In the genomic region with DNA sequence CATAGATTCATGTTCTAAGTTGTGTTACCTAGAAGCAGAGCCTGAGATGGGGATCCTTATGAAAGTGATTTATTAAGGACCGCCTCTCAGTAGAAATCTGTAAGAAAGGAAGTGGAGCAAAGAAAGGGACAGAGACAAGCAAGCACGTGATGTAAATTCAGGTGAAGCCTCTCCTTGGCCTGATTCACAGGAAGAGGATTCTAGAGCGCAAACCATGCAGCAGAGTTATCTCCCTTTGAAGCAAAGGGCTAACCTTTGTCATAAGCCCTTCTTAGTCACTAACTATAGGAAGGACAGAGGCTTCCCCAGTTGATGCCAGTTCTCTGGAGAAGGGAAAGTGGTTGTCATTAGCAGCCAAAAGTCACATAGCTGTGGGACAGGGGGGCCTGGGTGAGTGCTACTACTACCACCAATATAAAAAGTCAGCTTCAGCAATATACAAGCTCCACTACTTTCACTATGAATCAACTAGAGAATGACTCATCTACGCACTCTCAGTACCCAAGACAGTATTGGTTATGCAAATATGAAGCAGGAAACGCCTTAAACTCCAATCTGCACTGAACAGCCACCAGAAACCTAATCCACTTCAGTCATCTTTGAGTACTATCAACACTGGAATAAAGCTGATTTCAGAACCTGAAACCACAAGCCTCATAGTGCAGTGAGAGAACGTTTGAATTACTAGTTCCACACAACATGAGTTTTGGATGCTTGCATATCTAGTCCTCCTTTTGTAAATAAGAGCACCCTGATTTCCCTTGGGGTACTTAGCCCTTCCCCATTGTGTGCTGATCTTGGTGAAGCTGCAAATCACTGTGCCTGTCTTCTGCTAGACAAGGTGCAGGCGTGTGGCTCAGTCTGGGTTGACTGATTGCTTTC, we compare ENCODE assay signal across 7 cellular contexts.
DNase-seq lines count a peak whose midpoint lies in the region; ATAC-seq and TF ChIP-seq lines count a peak whose summit lies in the region.

No MANE protein-coding gene starts in this region.

- peaks cover 15% of the 10 kb centered on the region for H3K27me3 Mint-ChIP-seq in T-helper 2 cell treated with Interferon-gamma antibody and Interleukin-4, amounts not matched to agents 5 μg/mL and 100 μg/mL, for 36 hours (ENCODE audit: low read depth)

- no peak for TF ChIP-seq CTCF in GM12865 (IDR thresholded peaks at IDR 0.05; ENCODE audit: insufficient read depth, low read depth, low read length, missing control alignments)
- no peak for TF ChIP-seq CTCF in foreskin keratinocyte (conservative IDR thresholded peaks at IDR 0.05)
- no peak for TF ChIP-seq CTCF in tibial artery (IDR thresholded peaks at IDR 0.05)

- no peak overlapping the region for H3K4me3 Mint-ChIP-seq in T-helper 2 cell treated with Interferon-gamma antibody and Interleukin-4, amounts not matched to agents 5 μg/mL and 100 μg/mL, for 36 hours

- peaks cover 13% of the 10 kb centered on the region for H3K4me1 Mint-ChIP-seq in T-helper 2 cell treated with Interferon-gamma antibody and Interleukin-4, amounts not matched to agents 5 μg/mL and 100 μg/mL, for 36 hours (ENCODE audit: low read depth)

- intact Hi-C loops in tibial artery (cut with DNase I; ENCODE audit: low total_unique reads), result no loop called here

- no peaks in the 10 kb centered on the region for H3K4me1 ChIP-seq in foreskin keratinocyte
- peaks cover 5% of the 10 kb centered on the region for H3K4me1 ChIP-seq in SJCRH30
- peaks cover 0 to 3% (median 0%) of the 10 kb centered on the region in 4 donors for H3K4me1 ChIP-seq in tibial artery

- H3K27ac ChIP-seq in foreskin keratinocyte (peak overlapping the region; percentile 69), SJCRH30 (no peak overlapping the region), tibial artery (no peak overlapping the region)

- H3K9me3 Mint-ChIP-seq in T-helper 2 cell treated with Interferon-gamma antibody and Interleukin-4, amounts not matched to agents 5 μg/mL and 100 μg/mL, for 36 hours, result no peaks in the 10 kb centered on the region

- DNase-seq in GM12865 (ENCODE audit: low read depth) (peak; percentile 93), foreskin keratinocyte (peak; percentile 77 to 88), SJCRH30 (no peak), tibial artery (no peak)
- DNase-seq in T-helper 2 cell treated with Interferon-gamma antibody and Interleukin-4, amounts not matched to agents 5 μg/mL and 100 μg/mL, for 36 hours (ENCODE audit: low spot score), result peak; percentile 40

- H3K4me3 ChIP-seq in GM12865 (ENCODE audit: low read depth, low read length) (no peak overlapping the region), SJCRH30 (no peak overlapping the region), tibial artery (no peak overlapping the region)

- 0 out of 2 replicates have a peak, but pooled peaks cover 2% of the 10 kb centered on the region for H3K36me3 ChIP-seq in SJCRH30
- H3K36me3 ChIP-seq in tibial artery, result no peaks in the 10 kb centered on the region

- H3K9me3 ChIP-seq in SJCRH30 (replicated peaks), result no peaks in the 10 kb centered on the region
- H3K9me3 ChIP-seq in tibial artery, result peaks cover 0 to 7% (median 0%) of the 10 kb centered on the region in 3 donors

- H3K36me3 Mint-ChIP-seq in T-helper 2 cell treated with Interferon-gamma antibody and Interleukin-4, amounts not matched to agents 5 μg/mL and 100 μg/mL, for 36 hours (ENCODE audit: low read depth), result no peaks in the 10 kb centered on the region

- peak overlapping the region; percentile 26 for H3K27ac Mint-ChIP-seq in T-helper 2 cell treated with Interferon-gamma antibody and Interleukin-4, amounts not matched to agents 5 μg/mL and 100 μg/mL, for 36 hours

- H3K27me3 ChIP-seq in foreskin keratinocyte, result no peaks in the 10 kb centered on the region
- no peaks in the 10 kb centered on the region for H3K27me3 ChIP-seq in SJCRH30
- no peaks in the 10 kb centered on the region for H3K27me3 ChIP-seq in tibial artery

- ATAC-seq in GM21447 (IDR thresholded peaks at IDR 0.05; ENCODE audit: unreplicated experiment) (peak; percentile 100), HG03565 (IDR thresholded peaks at IDR 0.05; ENCODE audit: unreplicated experiment) (peak; percentile 100), foreskin keratinocyte (peak; percentile 98)

Comparison
In these comparisons a context has a peak if more than half of its experiments do, and no peak if none do; other contexts are left out.
1. DNase-seq: peak in GM12865 (single experiment), T-helper 2 cell treated with Interferon-gamma antibody and Interleukin-4, amounts not matched to agents 5 μg/mL and 100 μg/mL, for 36 hours (single experiment) and foreskin keratinocyte (2 of 2); none in SJCRH30 (0 of 2) and tibial artery (0 of 2).
2. Peak in every context shown above with its lines, with median percentiles within 50 percentile points of each other: ATAC-seq.